In genomic region chr14:59407246-59407615, GRCh38 we compare ENCODE assay signal across 13 cellular contexts. TPM values are rescaled to one million over a fixed set of nuclear protein-coding genes. Genes with fewer than 3 reads are reported as not detected.
DNase-seq lines count a peak whose midpoint lies in the region; ATAC-seq and TF ChIP-seq lines count a peak whose summit lies in the region.
"Had no signal": no experiment of that assay in that cellular context is flagged by ENCODE, and none has a peak within 500 bp of the region (broad histone marks: within the 10 kb centered on the region; RNA-seq: fewer than 3 reads in every experiment).

No MANE protein-coding gene starts in this region.

- TF ChIP-seq POLR2A in gastroesophageal sphincter (IDR thresholded peaks at IDR 0.05), result no peak

- H3K27ac Mint-ChIP-seq in activated CD8-positive, alpha-beta memory T cell treated with anti-CD3 and anti-CD28 coated beads, Interleukin-2, amount 10 ng/mL, durations not matched to agents 7 days and 5 days, result no peak overlapping the region
- H3K27ac Mint-ChIP-seq: activated CD4-positive, alpha-beta memory T cell treated with anti-CD3 and anti-CD28 coated beads for 36 hours; dendritic cell treated with granulocyte-macrophage colony-stimulating factor and Interleukin-4, amounts not matched to agents 40 ng/mL and 50 ng/mL, for 4 days had no signal

- intact Hi-C loops in psoas muscle (cut with DNase I), result no loop called here

- H3K9me3 Mint-ChIP-seq in activated CD8-positive, alpha-beta memory T cell treated with anti-CD3 and anti-CD28 coated beads, Interleukin-2, amount 10 ng/mL, durations not matched to agents 7 days and 5 days (ENCODE audit: low read depth), result peaks cover 5% of the 10 kb centered on the region

- H3K27me3 ChIP-seq in gastroesophageal sphincter, result no peaks in the 10 kb centered on the region
- no peaks in the 10 kb centered on the region for H3K27me3 ChIP-seq in psoas muscle (ENCODE audit: insufficient read depth in 3 of 3, low read length in 2 of 3)

- WGBS in gastroesophageal sphincter (ENCODE audit: low coverage in 1 of 2), 2 donors, result 31 to 64% methylated on average over 3 of the region's 3 CpGs
- 53 to 77% (median 66%) methylated on average over 3 of the region's 3 CpGs for WGBS in psoas muscle, 3 donors

- no peak overlapping the region for H3K4me3 Mint-ChIP-seq in activated CD8-positive, alpha-beta memory T cell treated with anti-CD3 and anti-CD28 coated beads, Interleukin-2, amount 10 ng/mL, durations not matched to agents 7 days and 5 days
- H3K4me3 Mint-ChIP-seq: activated CD4-positive, alpha-beta memory T cell treated with anti-CD3 and anti-CD28 coated beads for 36 hours; dendritic cell treated with granulocyte-macrophage colony-stimulating factor and Interleukin-4, amounts not matched to agents 40 ng/mL and 50 ng/mL, for 4 days had no signal

- H3K9me3 ChIP-seq in gastroesophageal sphincter (no peaks in the 10 kb centered on the region), psoas muscle (no peaks in the 10 kb centered on the region)

- peaks cover 10 to 22% (median 10%) of the 10 kb centered on the region in 3 donors for H3K4me1 ChIP-seq in gastroesophageal sphincter
- no peaks in the 10 kb centered on the region for H3K4me1 ChIP-seq in psoas muscle

- H3K36me3 ChIP-seq in gastroesophageal sphincter (no peaks in the 10 kb centered on the region), psoas muscle (ENCODE audit: insufficient read depth in 1 of 2, low read depth in 1 of 2) (no peaks in the 10 kb centered on the region)

- CTCF ChIA-PET in activated CD8-positive, alpha-beta memory T cell treated with anti-CD3 and anti-CD28 coated beads, Interleukin-2, amount 10 ng/mL, durations not matched to agents 7 days and 5 days (lab: Charles Lee), result no interaction called here

- H3K4me1 Mint-ChIP-seq in activated CD8-positive, alpha-beta memory T cell treated with anti-CD3 and anti-CD28 coated beads, Interleukin-2, amount 10 ng/mL, durations not matched to agents 7 days and 5 days, result no peaks in the 10 kb centered on the region

- ATAC-seq in gastroesophageal sphincter, result peak; percentile 82
- peak in 2 of 4 donors; percentile 42 to 53 for ATAC-seq in psoas muscle
- ATAC-seq in activated CD8-positive, alpha-beta memory T cell treated with anti-CD3 and anti-CD28 coated beads, Interleukin-2, amount 10 ng/mL, durations not matched to agents 7 days and 5 days, result no peak

- no peak for TF ChIP-seq EP300 in gastroesophageal sphincter (IDR thresholded peaks at IDR 0.05)

- no peak overlapping the region for H3K4me3 ChIP-seq in gastroesophageal sphincter
- no peak overlapping the region for H3K4me3 ChIP-seq in psoas muscle

- H3K27ac ChIP-seq in gastroesophageal sphincter, result peak overlapping the region; percentile 45 to 68 (median 66)
- peak overlapping the region; percentile 51 for H3K27ac ChIP-seq in psoas muscle

- H3K36me3 Mint-ChIP-seq in activated CD8-positive, alpha-beta memory T cell treated with anti-CD3 and anti-CD28 coated beads, Interleukin-2, amount 10 ng/mL, durations not matched to agents 7 days and 5 days, result peaks cover 6% of the 10 kb centered on the region
- H3K36me3 Mint-ChIP-seq: activated CD4-positive, alpha-beta memory T cell treated with anti-CD3 and anti-CD28 coated beads for 36 hours had no signal

- TF ChIP-seq CTCF in gastroesophageal sphincter (IDR thresholded peaks at IDR 0.05) (no peak), psoas muscle (IDR thresholded peaks at IDR 0.05) (no peak)

- peaks cover 64% of the 10 kb centered on the region for H3K27me3 Mint-ChIP-seq in activated CD8-positive, alpha-beta memory T cell treated with anti-CD3 and anti-CD28 coated beads, Interleukin-2, amount 10 ng/mL, durations not matched to agents 7 days and 5 days

- DNase-seq in EL, result peak; percentile 86
- peak; percentile 81 for DNase-seq in amniotic stem cell (lab: John Stamatoyannopoulos, UW)
- no peak for DNase-seq in psoas muscle
- DNase-seq in LoVo (ENCODE audit: low spot score), result no peak
- no peak for DNase-seq in activated CD8-positive, alpha-beta memory T cell treated with anti-CD3 and anti-CD28 coated beads, Interleukin-2, amount 10 ng/mL, durations not matched to agents 7 days and 5 days
- no peak for DNase-seq in NCI-H69 (lab: John Stamatoyannopoulos, UW)
- DNase-seq in NOMO-1 treated with dmso at 0.1 percent for 144 hours (lab: John Stamatoyannopoulos, UW; ENCODE audit: unreplicated experiment), result no peak
- DNase-seq: activated CD4-positive, alpha-beta memory T cell treated with anti-CD3 and anti-CD28 coated beads for 36 hours; midbrain; NCI-H1417 treated with DMSO at 0.1 percent for 48 hours; SHP77 had no signal

RNA-seq across cellular contexts. Expression of gene GPR135, which starts 57.9 kb away (rescaled TPM):
- total RNA-seq in gastroesophageal sphincter (10 to 100 TPM in 1 of 4 donors, 1 to 10 TPM in 3; 4.4 to 12.6 (median 6.7) TPM), psoas muscle (1 to 10 TPM; 1.7 to 2.7 (median 1.8) TPM)
- polyA plus RNA-seq in psoas muscle, result 1 to 10 TPM in 2 of 3 donors, under 1 TPM in 1; 0.84 to 1.6 (median 1.3) TPM
- total RNA-seq in activated CD8-positive, alpha-beta memory T cell treated with anti-CD3 and anti-CD28 coated beads, Interleukin-2, amount 10 ng/mL, durations not matched to agents 7 days and 5 days, result 1 to 10 TPM; 1.3 to 2.1 TPM

Comparison
In these comparisons a context has a peak if more than half of its experiments do, and no peak if none do; other contexts are left out.
1. DNase-seq: peak in EL (single experiment) and amniotic stem cell (single experiment); none in psoas muscle (0 of 2), LoVo (single experiment), activated CD8-positive, alpha-beta memory T cell treated with anti-CD3 and anti-CD28 coated beads, Interleukin-2, amount 10 ng/mL, durations not matched to agents 7 days and 5 days (single experiment), NCI-H69 (single experiment) and NOMO-1 treated with dmso at 0.1 percent for 144 hours (single experiment).